18 cellular contexts compared by ENCODE assay signal in genomic region chr20:58065508-58066361, GRCh38.
A peak's percentile ranks its signal among the peaks of the same experiment; 100 is the strongest.
DNase-seq lines count a peak whose midpoint lies in the region; ATAC-seq, FAIRE-seq and TF ChIP-seq lines count a peak whose summit lies in the region.
"Had no signal": no experiment of that assay in that cellular context is flagged by ENCODE, and none has a peak within 500 bp of the region (broad histone marks: within the 10 kb centered on the region; RNA-seq: fewer than 3 reads in every experiment).

No MANE protein-coding gene starts in this region.

- no peaks in the 10 kb centered on the region for H3K79me2 ChIP-seq in keratinocyte (ENCODE audit: control insufficient read depth, insufficient read depth, low read length)
- no peaks in the 10 kb centered on the region for H3K79me2 ChIP-seq in Karpas-422 (ENCODE audit: low read length)

- peaks cover 5% of the 10 kb centered on the region for H4K20me1 ChIP-seq in keratinocyte (ENCODE audit: control insufficient read depth, extremely low read depth, insufficient read depth, low read length)
- no peaks in the 10 kb centered on the region for H4K20me1 ChIP-seq in Karpas-422 (ENCODE audit: insufficient read depth, low read depth, low read length)

- TF ChIP-seq CTCF in body of pancreas (IDR thresholded peaks at IDR 0.05), result no peak
- no peak for TF ChIP-seq CTCF in keratinocyte (optimal IDR thresholded peaks at IDR 0.05 in 1 of 3, IDR thresholded peaks at IDR 0.05 in 1 of 3, conservative IDR thresholded peaks at IDR 0.05 in 1 of 3; ENCODE audit: extremely low read depth in 1 of 3, insufficient read depth in 2 of 3, low read length in 3 of 3)

- H3K9me1 ChIP-seq in keratinocyte (ENCODE audit: control insufficient read depth, extremely low read depth, insufficient read depth, low read length), result no peaks in the 10 kb centered on the region

- H3K4me1 ChIP-seq in body of pancreas (no peaks in the 10 kb centered on the region), keratinocyte (ENCODE audit: control insufficient read depth, extremely low read depth, insufficient read depth, low read length) (peaks cover 15% of the 10 kb centered on the region), Karpas-422 (ENCODE audit: low read length) (no peaks in the 10 kb centered on the region)
- H3K4me1 ChIP-seq: left ventricle myocardium inferior, prostate gland had no signal

- dilution Hi-C loops in keratinocyte (cut with MboI; ENCODE audit: extremely low pct_ligation_motif_present, low sequenced_read_pairs), result no loop called here

- no peak overlapping the region for H2AFZ ChIP-seq in keratinocyte (ENCODE audit: control insufficient read depth, low read length)
- H2AFZ ChIP-seq in Karpas-422 (ENCODE audit: low read length), result no peak overlapping the region

- intact Hi-C loops in body of pancreas (cut with DNase I), result no loop called here

- H3K36me3 ChIP-seq in body of pancreas (replicated peaks in 1 of 2; ENCODE audit: insufficient read depth in 1 of 2, low read depth in 2 of 2) (no peaks in the 10 kb centered on the region), keratinocyte (ENCODE audit: control insufficient read depth in 2 of 2, extremely low read depth in 1 of 2, insufficient read depth in 2 of 2, low read length in 2 of 2) (no peaks in the 10 kb centered on the region), Karpas-422 (ENCODE audit: insufficient read depth, low read length) (no peaks in the 10 kb centered on the region)
- H3K36me3 ChIP-seq: left ventricle myocardium inferior, prostate gland had no signal

- whole genome bisulfite sequencing in body of pancreas, 2 donors, result 36 to 48% methylated on average over 6 of the region's 6 CpGs

- peak; percentile 24 for ATAC-seq in body of pancreas
- no peak for ATAC-seq in HG02588 (IDR thresholded peaks at IDR 0.05; ENCODE audit: unreplicated experiment)
- ATAC-seq: HCT116 had no signal

- no peak overlapping the region for H3K27ac ChIP-seq in body of pancreas
- H3K27ac ChIP-seq in keratinocyte (ENCODE audit: control insufficient read depth, insufficient read depth, low read length), result peak overlapping the region; percentile 27
- no peak overlapping the region for H3K27ac ChIP-seq in Karpas-422 (ENCODE audit: low read length)
- H3K27ac ChIP-seq in substantia nigra (ENCODE audit: low read depth, low read length, poor library complexity, severe bottlenecking), result no peak overlapping the region
- H3K27ac ChIP-seq: left ventricle myocardium inferior, prostate gland had no signal

- TF ChIP-seq POLR2A in body of pancreas (IDR thresholded peaks at IDR 0.05), result no peak

- H3K9me3 ChIP-seq in body of pancreas (no peaks in the 10 kb centered on the region), keratinocyte (ENCODE audit: control insufficient read depth, low read depth, low read length) (no peaks in the 10 kb centered on the region), Karpas-422 (ENCODE audit: low read length) (no peaks in the 10 kb centered on the region)
- H3K9me3 ChIP-seq: prostate gland had no signal

- H3K4me2 ChIP-seq in keratinocyte (ENCODE audit: control insufficient read depth, extremely low read depth, insufficient read depth, low read depth, low read length), result no peak overlapping the region
- no peak overlapping the region for H3K4me2 ChIP-seq in Karpas-422 (ENCODE audit: low read depth, low read length, poor library complexity, severe bottlenecking)

- H3K4me3 ChIP-seq in body of pancreas, result no peak overlapping the region
- H3K4me3 ChIP-seq in keratinocyte (ENCODE audit: control insufficient read depth in 2 of 3, extremely low read depth in 1 of 3, insufficient read depth in 2 of 3, low read depth in 1 of 3, low read length in 3 of 3), result no peak overlapping the region
- no peak overlapping the region for H3K4me3 ChIP-seq in Karpas-422 (ENCODE audit: low read length)
- H3K4me3 ChIP-seq: left ventricle myocardium inferior, prostate gland had no signal

- DNase-seq in Daoy (ENCODE audit: low read depth) (peak; percentile 28), NCI-H146 (lab: John Stamatoyannopoulos, UW) (peak; percentile 48), body of pancreas (no peak), keratinocyte (ENCODE audit: low read depth, low spot score) (peak; percentile 55), Karpas-422 (no peak), substantia nigra (lab: John Stamatoyannopoulos, UW) (no peak)
- DNase-seq in activated effector memory CD4-positive, alpha-beta T cell treated with anti-CD3 and anti-CD28 coated beads, Interleukin-2, amount 50 U/mL, for 16 hours, result no peak
- DNase-seq: activated naive CD8-positive, alpha-beta T cell treated with anti-CD3 and anti-CD28 coated beads for 36 hours; activated T-cell treated with anti-CD3 and anti-CD28 coated beads, Interleukin-2, amount 50 U/mL, for 1 hour; erythroblast; KBM-7; left ventricle myocardium inferior; naive B cell; T-helper 2 cell had no signal

- no peaks in the 10 kb centered on the region for H3K27me3 ChIP-seq in body of pancreas
- peaks cover 31% of the 10 kb centered on the region for H3K27me3 ChIP-seq in keratinocyte (ENCODE audit: control insufficient read depth, extremely low read depth, insufficient read depth, low read length)
- no peaks in the 10 kb centered on the region for H3K27me3 ChIP-seq in Karpas-422 (ENCODE audit: low read length)

- peak; percentile 88 for FAIRE-seq in keratinocyte (lab: Jason Lieb, UNC)
- FAIRE-seq: GM12892 had no signal

- no peak overlapping the region for H3K9ac ChIP-seq in keratinocyte (ENCODE audit: control insufficient read depth, extremely low read depth, insufficient read depth, low read length)
- H3K9ac ChIP-seq in Karpas-422 (ENCODE audit: low read length), result no peak overlapping the region

- no peaks in the 10 kb centered on the region for H3K9me2 ChIP-seq in Karpas-422 (replicated peaks; ENCODE audit: insufficient read depth, low read length)

Comparison
In these comparisons a context has a peak if more than half of its experiments do, and no peak if none do; other contexts are left out.
1. DNase-seq: peak in Daoy (single experiment), NCI-H146 (single experiment) and keratinocyte (single experiment); none in body of pancreas (0 of 4), Karpas-422 (single experiment), activated effector memory CD4-positive, alpha-beta T cell treated with anti-CD3 and anti-CD28 coated beads, Interleukin-2, amount 50 U/mL, for 16 hours (single experiment) and substantia nigra (0 of 49).